ENCODE assay signal across 8 cellular contexts in the genomic region with DNA sequence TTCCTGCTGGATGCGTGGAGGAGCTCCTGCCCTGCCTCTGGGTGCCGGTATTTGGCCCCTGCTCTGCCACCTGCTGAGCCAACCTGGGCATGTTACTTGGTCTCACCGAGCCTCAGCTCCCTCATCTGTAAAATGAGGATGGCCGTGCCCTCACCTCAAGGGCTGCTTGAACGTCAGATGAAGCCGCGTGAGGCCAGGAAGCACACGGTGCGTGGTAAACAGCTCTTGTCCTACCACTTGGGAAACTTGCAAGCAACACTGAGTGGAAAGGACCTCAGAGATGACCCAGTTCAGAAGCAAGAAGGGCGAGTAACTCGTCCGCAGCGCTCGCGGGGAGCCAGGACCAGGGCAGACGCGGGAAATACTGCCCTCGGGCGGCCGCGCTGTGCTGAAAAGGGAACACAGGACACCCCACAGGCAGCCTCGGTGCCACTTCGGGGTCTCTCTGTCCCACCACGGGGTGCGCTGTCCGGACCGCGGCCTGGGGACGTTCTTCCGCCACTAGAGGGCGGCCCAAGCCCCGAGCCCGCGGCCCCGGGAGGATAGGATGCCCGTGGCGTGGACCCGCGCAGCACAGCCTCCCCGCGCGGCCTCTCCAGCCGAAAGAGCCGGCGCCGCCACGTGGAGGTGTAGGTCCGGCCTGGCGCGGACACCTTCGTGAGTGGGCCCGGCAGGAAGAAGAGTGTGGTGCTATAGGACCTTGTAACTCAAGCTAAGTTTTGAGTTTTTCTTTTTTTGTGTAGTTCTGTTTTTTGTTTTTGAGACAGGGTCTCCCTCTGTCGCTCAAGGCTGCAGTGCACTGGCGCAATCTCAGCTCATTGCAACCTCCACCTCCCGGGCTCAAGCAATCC.
DNase-seq lines count a peak whose midpoint lies in the region; ATAC-seq and TF ChIP-seq lines count a peak whose summit lies in the region.

No MANE protein-coding gene starts in this region.

- H3K4me1 Mint-ChIP-seq in activated T-cell treated with anti-CD3 and anti-CD28 coated beads, Interleukin-2, amount 50 U/mL, for 4 hours (ENCODE audit: low read depth): peaks cover 9% of the 10 kb centered on the region
- peaks cover 21% of the 10 kb centered on the region for H3K4me1 Mint-ChIP-seq in nephron progenitor cell
- peaks cover 12% of the 10 kb centered on the region for H3K4me1 Mint-ChIP-seq in stimulated activated naive CD8-positive, alpha-beta T cell treated with anti-CD3 and anti-CD28 coated beads, Interleukin-15, Interleukin-2, amounts not matched to agents 100 ng/mL and 50 ng/mL, for 24 hours (ENCODE audit: low read depth)

- H3K9me3 Mint-ChIP-seq in activated T-cell treated with anti-CD3 and anti-CD28 coated beads, Interleukin-2, amount 50 U/mL, for 4 hours: no peaks in the 10 kb centered on the region
- H3K9me3 Mint-ChIP-seq in nephron progenitor cell: peaks cover 9% of the 10 kb centered on the region
- no peaks in the 10 kb centered on the region for H3K9me3 Mint-ChIP-seq in stimulated activated naive CD8-positive, alpha-beta T cell treated with anti-CD3 and anti-CD28 coated beads, Interleukin-15, Interleukin-2, amounts not matched to agents 100 ng/mL and 50 ng/mL, for 24 hours

- peak overlapping the region; percentile 68 for H3K4me3 ChIP-seq in ACC112 (ENCODE audit: low read depth, low read length)
- peak overlapping the region; percentile 74 for H3K4me3 ChIP-seq in OCI-LY3 (ENCODE audit: low read length)
- H3K4me3 ChIP-seq in fibroblast of lung (replicated peaks in 1 of 4; ENCODE audit: control extremely low read depth in 1 of 4, insufficient read depth in 1 of 4, low read depth in 3 of 4, low read length in 4 of 4): peak overlapping the region in 3 of 4 experiments; percentile 11 to 32 (median 16)

- ATAC-seq in GM18861 (IDR thresholded peaks at IDR 0.05; ENCODE audit: unreplicated experiment) (peak; percentile 86), HG03095 (IDR thresholded peaks at IDR 0.05; ENCODE audit: unreplicated experiment) (peak; percentile 87)
- ATAC-seq in activated T-cell treated with anti-CD3 and anti-CD28 coated beads, Interleukin-2, amount 50 U/mL, for 4 hours: peak; percentile 93 to 97

- H2AFZ ChIP-seq in ACC112 (ENCODE audit: low read length, unreplicated experiment) (peak overlapping the region; percentile 80), OCI-LY3 (ENCODE audit: low read depth, low read length) (peak overlapping the region; percentile 91), fibroblast of lung (ENCODE audit: low read length) (peak overlapping the region; percentile 21)

- TF ChIP-seq CTCF in OCI-LY3 (IDR thresholded peaks at IDR 0.05; ENCODE audit: low read depth, low read length) (peak; percentile 92), fibroblast of lung (conservative IDR thresholded peaks at IDR 0.05 in 1 of 2, IDR thresholded peaks at IDR 0.05 in 1 of 2; ENCODE audit: low read depth in 1 of 2, low read length in 2 of 2) (peak; percentile 75), nephron progenitor cell (IDR thresholded peaks at IDR 0.05) (peak; percentile 96)

- peak; percentile 64 for DNase-seq in activated T-cell treated with anti-CD3 and anti-CD28 coated beads, Interleukin-2, amount 50 U/mL, for 4 hours
- peak; percentile 50 to 52 for DNase-seq in fibroblast of lung (ENCODE audit: low read depth in 2 of 2)
- peak; percentile 88 for DNase-seq in nephron progenitor cell

- peak overlapping the region; percentile 74 for H3K4me3 Mint-ChIP-seq in activated T-cell treated with anti-CD3 and anti-CD28 coated beads, Interleukin-2, amount 50 U/mL, for 4 hours
- H3K4me3 Mint-ChIP-seq in nephron progenitor cell: peak overlapping the region; percentile 48
- H3K4me3 Mint-ChIP-seq in stimulated activated naive CD8-positive, alpha-beta T cell treated with anti-CD3 and anti-CD28 coated beads, Interleukin-15, Interleukin-2, amounts not matched to agents 100 ng/mL and 50 ng/mL, for 24 hours: peak overlapping the region; percentile 79

- H3K4me1 ChIP-seq in ACC112 (ENCODE audit: control insufficient read depth, insufficient read depth, low read length, unreplicated experiment) (peaks cover 5% of the 10 kb centered on the region), OCI-LY3 (ENCODE audit: low read length) (peaks cover 4% of the 10 kb centered on the region; the same call in 1 of the 2 replicates), fibroblast of lung (ENCODE audit: control insufficient read depth, extremely low read depth, insufficient read depth, low read length) (no peaks in the 10 kb centered on the region)

- H3K79me2 ChIP-seq in ACC112 (ENCODE audit: control insufficient read depth, insufficient read depth, low read length, unreplicated experiment): no peaks in the 10 kb centered on the region
- H3K79me2 ChIP-seq in OCI-LY3 (ENCODE audit: low read length): no peaks in the 10 kb centered on the region
- no peaks in the 10 kb centered on the region for H3K79me2 ChIP-seq in fibroblast of lung (ENCODE audit: control insufficient read depth, insufficient read depth, low read length)

- H3K36me3 Mint-ChIP-seq in activated T-cell treated with anti-CD3 and anti-CD28 coated beads, Interleukin-2, amount 50 U/mL, for 4 hours (ENCODE audit: insufficient read depth): peaks cover 13% of the 10 kb centered on the region
- H3K36me3 Mint-ChIP-seq in nephron progenitor cell (ENCODE audit: low read depth): no peaks in the 10 kb centered on the region
- H3K36me3 Mint-ChIP-seq in stimulated activated naive CD8-positive, alpha-beta T cell treated with anti-CD3 and anti-CD28 coated beads, Interleukin-15, Interleukin-2, amounts not matched to agents 100 ng/mL and 50 ng/mL, for 24 hours (ENCODE audit: low read depth): no peaks in the 10 kb centered on the region

- H3K36me3 ChIP-seq in ACC112 (ENCODE audit: insufficient read depth, low read length) (no peaks in the 10 kb centered on the region), OCI-LY3 (replicated peaks; ENCODE audit: low read depth, low read length) (no peaks in the 10 kb centered on the region), fibroblast of lung (ENCODE audit: control insufficient read depth, insufficient read depth, low read length) (no peaks in the 10 kb centered on the region)

- no peak overlapping the region for H3K27ac Mint-ChIP-seq in nephron progenitor cell
- H3K27ac Mint-ChIP-seq in stimulated activated naive CD8-positive, alpha-beta T cell treated with anti-CD3 and anti-CD28 coated beads, Interleukin-15, Interleukin-2, amounts not matched to agents 100 ng/mL and 50 ng/mL, for 24 hours: peak overlapping the region; percentile 87

- H4K20me1 ChIP-seq in OCI-LY3 (ENCODE audit: insufficient read depth, low read length): no peaks in the 10 kb centered on the region
- no peaks in the 10 kb centered on the region for H4K20me1 ChIP-seq in fibroblast of lung (ENCODE audit: control insufficient read depth, extremely low read depth, insufficient read depth, low read length)

- H3K9ac ChIP-seq in OCI-LY3 (ENCODE audit: low read length): peak overlapping the region; percentile 32
- H3K9ac ChIP-seq in fibroblast of lung (ENCODE audit: insufficient read depth, low read length): no peak overlapping the region

- no peaks in the 10 kb centered on the region for H3K27me3 Mint-ChIP-seq in activated T-cell treated with anti-CD3 and anti-CD28 coated beads, Interleukin-2, amount 50 U/mL, for 4 hours (ENCODE audit: low read depth)
- H3K27me3 Mint-ChIP-seq in nephron progenitor cell (ENCODE audit: low read depth, poor library complexity): peaks cover 61% of the 10 kb centered on the region
- no peaks in the 10 kb centered on the region for H3K27me3 Mint-ChIP-seq in stimulated activated naive CD8-positive, alpha-beta T cell treated with anti-CD3 and anti-CD28 coated beads, Interleukin-15, Interleukin-2, amounts not matched to agents 100 ng/mL and 50 ng/mL, for 24 hours

- H3K27ac ChIP-seq in ACC112 (ENCODE audit: low read depth, low read length) (no peak overlapping the region), OCI-LY3 (ENCODE audit: low read length) (no peak overlapping the region), fibroblast of lung (ENCODE audit: insufficient read depth, low read length) (no peak overlapping the region)

- H3K4me2 ChIP-seq in OCI-LY3 (ENCODE audit: low read length): peak overlapping the region; percentile 97
- H3K4me2 ChIP-seq in fibroblast of lung (ENCODE audit: extremely low read depth, insufficient read depth, low read length): peak overlapping the region; percentile 94

- H3K9me3 ChIP-seq in OCI-LY3 (ENCODE audit: insufficient read depth, low read length) (no peaks in the 10 kb centered on the region; the same call in 1 of the 2 replicates), fibroblast of lung (ENCODE audit: control insufficient read depth, insufficient read depth, low read depth, low read length) (no peaks in the 10 kb centered on the region)

- H3K27me3 ChIP-seq in ACC112 (ENCODE audit: insufficient read depth, low read length): peaks cover 28% of the 10 kb centered on the region
- peaks cover 11% of the 10 kb centered on the region; the same call in 1 of the 2 replicates for H3K27me3 ChIP-seq in OCI-LY3 (ENCODE audit: low read depth, low read length)
- H3K27me3 ChIP-seq in fibroblast of lung (ENCODE audit: control insufficient read depth, insufficient read depth, low read length): no peaks in the 10 kb centered on the region

Comparison
In these comparisons a context has a peak if more than half of its experiments do, and no peak if none do; other contexts are left out.
1. H2AFZ ChIP-seq: peak in every context shown above with its lines; median percentile 91 in OCI-LY3; 80 in ACC112; 21 in fibroblast of lung.
2. H3K4me3 ChIP-seq: peak in every context shown above with its lines; median percentile 74 in OCI-LY3; 68 in ACC112; 16 in fibroblast of lung.